14 cellular contexts compared by ENCODE assay signal in genomic region chr5:1295650-1296037, GRCh38. TPM values are rescaled to one million over a fixed set of nuclear protein-coding genes. Genes with fewer than 3 reads are reported as not detected.
DNase-seq lines count a peak whose midpoint lies in the region; ATAC-seq and TF ChIP-seq lines count a peak whose summit lies in the region.
"Had no signal": no experiment of that assay in that cellular context is flagged by ENCODE, and none has a peak within 500 bp of the region (broad histone marks: within the 10 kb centered on the region; RNA-seq: fewer than 3 reads in every experiment).

No MANE protein-coding gene starts in this region.

- no peaks in the 10 kb centered on the region for H3K36me3 ChIP-seq in lower lobe of right lung
- no peaks in the 10 kb centered on the region for H3K36me3 ChIP-seq in gastroesophageal sphincter
- H3K36me3 ChIP-seq: esophagus muscularis mucosa had no signal

- H3K9me3 ChIP-seq in lower lobe of right lung (no peaks in the 10 kb centered on the region), gastroesophageal sphincter (no peaks in the 10 kb centered on the region)
- H3K9me3 ChIP-seq: esophagus muscularis mucosa had no signal

- H3K36me3 Mint-ChIP-seq in stimulated activated naive CD8-positive, alpha-beta T cell treated with anti-CD3 and anti-CD28 coated beads, Interleukin-15, Interleukin-2, amounts not matched to agents 100 ng/mL and 50 ng/mL, for 24 hours (ENCODE audit: low read depth): no peaks in the 10 kb centered on the region
- no peaks in the 10 kb centered on the region for H3K36me3 Mint-ChIP-seq in activated naive CD8-positive, alpha-beta T cell
- H3K36me3 Mint-ChIP-seq: IgD-negative memory B cell had no signal

- TF ChIP-seq EP300 in gastroesophageal sphincter (IDR thresholded peaks at IDR 0.05): no peak

- no peaks in the 10 kb centered on the region for H3K4me1 ChIP-seq in lower lobe of right lung
- peaks cover 0 to 13% (median 0%) of the 10 kb centered on the region in 3 donors for H3K4me1 ChIP-seq in gastroesophageal sphincter

- no CpG with 5 or more reads among the region's 22 CpGs for WGBS in gastroesophageal sphincter (ENCODE audit: low coverage in 1 of 2), 2 donors

- H3K27me3 ChIP-seq in lower lobe of right lung (ENCODE audit: low read depth): peaks cover 51% of the 10 kb centered on the region
- H3K27me3 ChIP-seq in gastroesophageal sphincter: peaks cover 89% of the 10 kb centered on the region

- DNase-seq in stimulated activated naive CD8-positive, alpha-beta T cell treated with anti-CD3 and anti-CD28 coated beads, Interleukin-15, Interleukin-2, amounts not matched to agents 100 U/mL and 50 U/mL, for 24 hours: no peak
- DNase-seq in lower lobe of right lung: peak; percentile 41
- no peak for DNase-seq in NCI-H510A (lab: John Stamatoyannopoulos, UW)
- no peak for DNase-seq in NCI-H2029 treated with DMSO at 0.1 percent for 48 hours (lab: John Stamatoyannopoulos, UW)
- DNase-seq: GM23248, NCI-H1694 had no signal

- intact Hi-C loops in lower lobe of right lung (cut with DNase I): no loop called here

- no peak for TF ChIP-seq CTCF in lower lobe of right lung (IDR thresholded peaks at IDR 0.05)
- TF ChIP-seq CTCF in gastroesophageal sphincter (IDR thresholded peaks at IDR 0.05): no peak

- H3K27ac ChIP-seq in lower lobe of right lung (no peak overlapping the region), gastroesophageal sphincter (no peak overlapping the region)
- H3K27ac ChIP-seq: esophagus muscularis mucosa, GM23248 had no signal

- no peaks in the 10 kb centered on the region for H3K9me3 Mint-ChIP-seq in stimulated activated naive CD8-positive, alpha-beta T cell treated with anti-CD3 and anti-CD28 coated beads, Interleukin-15, Interleukin-2, amounts not matched to agents 100 ng/mL and 50 ng/mL, for 24 hours
- no peaks in the 10 kb centered on the region for H3K9me3 Mint-ChIP-seq in activated naive CD8-positive, alpha-beta T cell (ENCODE audit: low read depth)
- H3K9me3 Mint-ChIP-seq: IgD-negative memory B cell had no signal

- no peak for ATAC-seq in stimulated activated naive CD8-positive, alpha-beta T cell treated with anti-CD3 and anti-CD28 coated beads, Interleukin-15, Interleukin-2, amounts not matched to agents 100 U/mL and 50 U/mL, for 24 hours
- ATAC-seq in lower lobe of right lung (peak in 1 of 2 donors; percentile 4), GM19035 (IDR thresholded peaks at IDR 0.05; ENCODE audit: unreplicated experiment) (no peak), gastroesophageal sphincter (no peak)

- H3K4me3 ChIP-seq in lower lobe of right lung (peak overlapping the region; percentile 17), gastroesophageal sphincter (no peak overlapping the region)
- H3K4me3 ChIP-seq: GM23248 had no signal

- H3K27ac Mint-ChIP-seq in stimulated activated naive CD8-positive, alpha-beta T cell treated with anti-CD3 and anti-CD28 coated beads, Interleukin-15, Interleukin-2, amounts not matched to agents 100 ng/mL and 50 ng/mL, for 24 hours: no peak overlapping the region
- no peak overlapping the region for H3K27ac Mint-ChIP-seq in activated naive CD8-positive, alpha-beta T cell
- H3K27ac Mint-ChIP-seq: IgD-negative memory B cell had no signal

- H3K27me3 Mint-ChIP-seq in stimulated activated naive CD8-positive, alpha-beta T cell treated with anti-CD3 and anti-CD28 coated beads, Interleukin-15, Interleukin-2, amounts not matched to agents 100 ng/mL and 50 ng/mL, for 24 hours: no peaks in the 10 kb centered on the region
- H3K27me3 Mint-ChIP-seq in activated naive CD8-positive, alpha-beta T cell: no peaks in the 10 kb centered on the region

- H3K4me3 Mint-ChIP-seq in stimulated activated naive CD8-positive, alpha-beta T cell treated with anti-CD3 and anti-CD28 coated beads, Interleukin-15, Interleukin-2, amounts not matched to agents 100 ng/mL and 50 ng/mL, for 24 hours: peak overlapping the region; percentile 59
- peak overlapping the region; percentile 70 for H3K4me3 Mint-ChIP-seq in activated naive CD8-positive, alpha-beta T cell

- peaks cover 14% of the 10 kb centered on the region for H3K4me1 Mint-ChIP-seq in stimulated activated naive CD8-positive, alpha-beta T cell treated with anti-CD3 and anti-CD28 coated beads, Interleukin-15, Interleukin-2, amounts not matched to agents 100 ng/mL and 50 ng/mL, for 24 hours (ENCODE audit: low read depth)
- H3K4me1 Mint-ChIP-seq in activated naive CD8-positive, alpha-beta T cell (ENCODE audit: low read depth): peaks cover 8% of the 10 kb centered on the region

- TF ChIP-seq POLR2A in gastroesophageal sphincter (IDR thresholded peaks at IDR 0.05): no peak

RNA-seq across cellular contexts. Expression of gene TERT, which starts 0.8 kb away (rescaled TPM):
- total RNA-seq in lower lobe of right lung: not detected
- not detected for total RNA-seq in gastroesophageal sphincter
- total RNA-seq: bronchial epithelial cell, esophagus muscularis mucosa, GM23248, smooth muscle cell had no signal

RNA-seq across cellular contexts. Expression of gene CLPTM1L, which starts 49.3 kb away (rescaled TPM):
- total RNA-seq in lower lobe of right lung (135 TPM), gastroesophageal sphincter (100 to 1,000 TPM in 1 of 4 donors, 10 to 100 TPM in 3; 83.9 to 131 (median 92.2) TPM)
